ENCODE assay signal across 13 cellular contexts in the genomic region with DNA sequence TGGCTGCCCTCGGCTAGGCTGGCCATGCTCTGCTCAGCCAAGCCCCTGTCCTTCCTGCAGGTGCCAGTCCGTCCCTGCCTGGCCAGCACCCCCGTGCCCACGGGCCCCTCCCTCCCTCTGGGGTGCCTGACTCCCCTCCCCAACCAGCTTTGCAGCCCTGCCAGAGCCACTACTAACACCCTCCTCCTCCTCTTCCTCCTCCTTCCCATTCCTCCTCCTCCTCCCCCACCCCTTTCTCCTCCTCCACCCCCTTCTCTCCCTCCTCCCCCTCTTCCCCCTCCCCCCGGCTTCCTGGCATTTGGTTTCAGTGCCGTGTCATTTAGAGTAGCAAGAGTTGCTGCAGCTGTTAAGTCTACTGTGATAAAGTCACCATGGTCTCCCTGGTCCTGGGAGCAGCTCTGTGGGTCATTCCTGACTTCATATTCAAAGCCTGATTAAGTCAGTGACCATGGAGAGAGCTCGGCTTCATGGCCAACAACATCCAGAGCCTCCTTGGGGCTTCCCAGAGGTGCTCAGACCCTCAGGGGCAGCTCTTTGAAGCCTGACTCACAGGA.
DNase-seq lines count a peak whose midpoint lies in the region; ATAC-seq, FAIRE-seq and TF ChIP-seq lines count a peak whose summit lies in the region.
"Had no signal": no experiment of that assay in that cellular context is flagged by ENCODE, and none has a peak within 500 bp of the region (broad histone marks: within the 10 kb centered on the region; RNA-seq: fewer than 3 reads in every experiment).

No MANE protein-coding gene starts in this region.

- no peak overlapping the region for H3K4me2 ChIP-seq in K562 (ENCODE audit: insufficient read depth, low read length)

- POLR2A ChIA-PET in K562 (lab: Yijun Ruan, JAX) = no interaction called here

- no peak overlapping the region for H3K4me3 Mint-ChIP-seq in activated naive CD4-positive, alpha-beta T cell treated with anti-CD3 and anti-CD28 coated beads for 36 hours
- H3K4me3 Mint-ChIP-seq: activated CD8-positive, alpha-beta T cell treated with anti-CD3 and anti-CD28 coated beads for 36 hours; neural crest cell had no signal

- WGBS in K562 (ENCODE audit: insufficient coverage, low coverage, missing lambda C conversion rate) = 57% methylated on average over 1 of the region's 7 CpGs

- TF ChIP-seq POLR2A in K562 (conservative IDR thresholded peaks at IDR 0.05) (no peak), vagina (IDR thresholded peaks at IDR 0.05) (no peak)

- H3K36me3 Mint-ChIP-seq in activated naive CD4-positive, alpha-beta T cell treated with anti-CD3 and anti-CD28 coated beads for 36 hours (ENCODE audit: low read depth) = no peaks in the 10 kb centered on the region

- no peaks in the 10 kb centered on the region for H3K9me3 Mint-ChIP-seq in activated naive CD4-positive, alpha-beta T cell treated with anti-CD3 and anti-CD28 coated beads for 36 hours
- H3K9me3 Mint-ChIP-seq: activated CD8-positive, alpha-beta T cell treated with anti-CD3 and anti-CD28 coated beads for 36 hours; neural crest cell had no signal

- no peak for TF ChIP-seq EP300 in K562 (IDR thresholded peaks at IDR 0.05; ENCODE audit: low read length)

- no peaks in the 10 kb centered on the region for H4K20me1 ChIP-seq in K562 (replicated peaks; ENCODE audit: control insufficient read depth, insufficient read depth, low read length)

- no peaks in the 10 kb centered on the region for H3K27me3 Mint-ChIP-seq in activated naive CD4-positive, alpha-beta T cell treated with anti-CD3 and anti-CD28 coated beads for 36 hours (ENCODE audit: low read depth)
- H3K27me3 Mint-ChIP-seq: activated CD8-positive, alpha-beta T cell treated with anti-CD3 and anti-CD28 coated beads for 36 hours had no signal

- H3K27me3 ChIP-seq in K562 (ENCODE audit: control insufficient read depth in 2 of 2, insufficient read depth in 2 of 2, low read length in 2 of 2) = no peaks in the 10 kb centered on the region
- no peaks in the 10 kb centered on the region for H3K27me3 ChIP-seq in upper lobe of right lung
- H3K27me3 ChIP-seq in vagina = no peaks in the 10 kb centered on the region

- CTCF ChIA-PET in activated naive CD4-positive, alpha-beta T cell treated with anti-CD3 and anti-CD28 coated beads for 36 hours (lab: Charles Lee) = no interaction called here
- CTCF ChIA-PET in K562 (lab: Yijun Ruan, JAX; ENCODE audit: low intra/inter-chr PET ratio) = no interaction called here

- no peaks in the 10 kb centered on the region for H3K79me2 ChIP-seq in K562 (ENCODE audit: control insufficient read depth, insufficient read depth, low read length)

- H3K9ac ChIP-seq in K562 (ENCODE audit: insufficient read depth in 1 of 2, low read depth in 2 of 2, low read length in 2 of 2) (peak overlapping the region in 1 of 2 experiments; percentile 52; a peak in 2 of 4 replicates), kidney (ENCODE audit: low read length in 2 of 2) (peak overlapping the region in 1 of 2 donors; percentile 19)

- TF ChIP-seq CTCF in K562 (IDR thresholded peaks at IDR 0.05 in 2 of 3, conservative IDR thresholded peaks at IDR 0.05 in 1 of 3; ENCODE audit: insufficient read depth in 2 of 3, low read depth in 1 of 3, low read length in 3 of 3) = no peak
- no peak for TF ChIP-seq CTCF in kidney (IDR thresholded peaks at IDR 0.05; ENCODE audit: borderline replicate concordance, extremely low read depth, insufficient read depth)
- no peak for TF ChIP-seq CTCF in upper lobe of right lung (IDR thresholded peaks at IDR 0.05)
- no peak for TF ChIP-seq CTCF in vagina (IDR thresholded peaks at IDR 0.05)

- peak; percentile 60 for ATAC-seq in K562
- peak; percentile 74 for ATAC-seq in upper lobe of right lung
- no peak for ATAC-seq in GM21619 (IDR thresholded peaks at IDR 0.05; ENCODE audit: unreplicated experiment)
- ATAC-seq: activated CD8-positive, alpha-beta T cell treated with anti-CD3 and anti-CD28 coated beads for 36 hours had no signal

- H3K27ac ChIP-seq in K562 (ENCODE audit: extremely low read depth, low read depth, low read length) (no peak overlapping the region; the same call in 2 of the 3 replicates), kidney (ENCODE audit: low read depth in 2 of 2, low read length in 2 of 2) (peak overlapping the region; percentile 32 to 67), upper lobe of right lung (peak overlapping the region; percentile 78), vagina (no peak overlapping the region)

- no peaks in the 10 kb centered on the region for H3K9me3 ChIP-seq in K562 (replicated peaks; ENCODE audit: control insufficient read depth, insufficient read depth, low read depth, low read length)
- H3K9me3 ChIP-seq in kidney (ENCODE audit: control insufficient read depth in 1 of 2, low read length in 2 of 2) = no peaks in the 10 kb centered on the region
- no peaks in the 10 kb centered on the region for H3K9me3 ChIP-seq in upper lobe of right lung
- H3K9me3 ChIP-seq in vagina = no peaks in the 10 kb centered on the region

- peak; percentile 12 for DNase-seq in activated naive CD4-positive, alpha-beta T cell treated with anti-CD3 and anti-CD28 coated beads for 36 hours
- no peak for DNase-seq in activated naive CD4-positive, alpha-beta T cell treated with anti-CD3 and anti-CD28 coated beads, Interleukin-2, amount 50 U/mL, for 16 hours
- peak; percentile 30 to 54 (median 36) for DNase-seq in K562 (ENCODE audit: extremely low read depth in 1 of 4, low spot score in 3 of 4)
- peak; percentile 85 for DNase-seq in kidney
- DNase-seq in upper lobe of right lung = peak; percentile 88
- DNase-seq in mucosa of gallbladder (ENCODE audit: low spot score) = no peak
- DNase-seq in vagina (ENCODE audit: extremely low spot score in 2 of 2) = no peak
- DNase-seq: activated CD8-positive, alpha-beta T cell treated with anti-CD3 and anti-CD28 coated beads for 36 hours; AML-193; anterior cingulate cortex; NCI-H1105 had no signal

- no peak overlapping the region for H3K27ac Mint-ChIP-seq in activated naive CD4-positive, alpha-beta T cell treated with anti-CD3 and anti-CD28 coated beads for 36 hours
- H3K27ac Mint-ChIP-seq: activated CD8-positive, alpha-beta T cell treated with anti-CD3 and anti-CD28 coated beads for 36 hours had no signal

- FAIRE-seq in K562 (lab: Jason Lieb, UNC) (peak; percentile 6), kidney (lab: Jason Lieb, UNC) (no peak)

- BruUV-seq in K562 (replicated peaks; lab: Mats Ljungman, UMichigan) = no TSS peak

- intact Hi-C loops in activated naive CD4-positive, alpha-beta T cell treated with anti-CD3 and anti-CD28 coated beads for 36 hours (cut with micrococcal nuclease) = no loop called here
- intact Hi-C loops in K562 (cut with micrococcal nuclease) = no loop called here
- intact Hi-C loops in kidney (cut with DNase I) = no loop called here
- intact Hi-C loops in upper lobe of right lung (cut with DNase I) = no loop called here
- intact Hi-C loops in vagina (cut with DNase I) = no loop called here

- TF ChIP-seq RAD21 in K562 (CRISPR knock-in tag; conservative IDR thresholded peaks at IDR 0.05 in 1 of 2, IDR thresholded peaks at IDR 0.05 in 1 of 2) = no peak

- peaks cover 0 to 28% of the 10 kb centered on the region in 2 experiments; a peak in 3 of 5 replicates for H3K4me1 ChIP-seq in K562 (replicated peaks in 1 of 2; ENCODE audit: control insufficient read depth in 2 of 2, insufficient read depth in 2 of 2, low read length in 2 of 2)
- H3K4me1 ChIP-seq in kidney (ENCODE audit: control insufficient read depth in 1 of 2, insufficient read depth in 1 of 2, low read depth in 1 of 2, low read length in 2 of 2) = peaks cover 4 to 21% of the 10 kb centered on the region in 2 donors
- H3K4me1 ChIP-seq in upper lobe of right lung = peaks cover 22% of the 10 kb centered on the region
- peaks cover 29% of the 10 kb centered on the region for H3K4me1 ChIP-seq in vagina

- no peaks in the 10 kb centered on the region for H3K9me1 ChIP-seq in K562 (ENCODE audit: control insufficient read depth, insufficient read depth, low read length)

- in situ Hi-C loops in K562 (cut with MboI) = no loop called here

- no peaks in the 10 kb centered on the region for H3K4me1 Mint-ChIP-seq in activated naive CD4-positive, alpha-beta T cell treated with anti-CD3 and anti-CD28 coated beads for 36 hours (ENCODE audit: low read depth)
- H3K4me1 Mint-ChIP-seq: neural crest cell had no signal

- H3K36me3 ChIP-seq in K562 (ENCODE audit: control insufficient read depth, insufficient read depth, low read length) (no peaks in the 10 kb centered on the region), kidney (ENCODE audit: control insufficient read depth in 1 of 2, insufficient read depth in 2 of 2, low read length in 2 of 2) (no peaks in the 10 kb centered on the region), upper lobe of right lung (no peaks in the 10 kb centered on the region), vagina (no peaks in the 10 kb centered on the region)

- H3K4me3 ChIP-seq in K562 (no peak overlapping the region), kidney (ENCODE audit: low read length in 2 of 2) (no peak overlapping the region), upper lobe of right lung (peak overlapping the region; percentile 35), vagina (no peak overlapping the region)

- no peak overlapping the region for H2AFZ ChIP-seq in K562 (ENCODE audit: low read depth, low read length)

TF ChIP-seq in K562, 482 proteins besides CTCF, POLR2A, EP300 and RAD21:
- TF ChIP-seq VEZF1 (CRISPR knock-in tag; IDR thresholded peaks at IDR 0.05) (peak; percentile 61; the same call in 1 of the 2 replicates), PRPF4 (IDR thresholded peaks at IDR 0.05; ENCODE audit: insufficient read depth, low read depth, low read length, poor library complexity, severe bottlenecking) (no peak), ZNF263 (CRISPR knock-in tag; IDR thresholded peaks at IDR 0.05; ENCODE audit: borderline replicate concordance) (peak; percentile 62; the same call in 1 of the 2 replicates), ZNF561 (CRISPR knock-in tag; conservative IDR thresholded peaks at IDR 0.05) (no peak), TAL1 (IDR thresholded peaks at IDR 0.05) (no peak), GABPB1 (CRISPR knock-in tag; IDR thresholded peaks at IDR 0.05) (no peak), TRIM24 (IDR thresholded peaks at IDR 0.05) (no peak)

Comparison
In these comparisons a context has a peak if more than half of its experiments do, and no peak if none do; other contexts are left out.
1. DNase-seq: peak in activated naive CD4-positive, alpha-beta T cell treated with anti-CD3 and anti-CD28 coated beads for 36 hours (single experiment), K562 (4 of 4), kidney (single experiment) and upper lobe of right lung (single experiment); none in activated naive CD4-positive, alpha-beta T cell treated with anti-CD3 and anti-CD28 coated beads, Interleukin-2, amount 50 U/mL, for 16 hours (single experiment), mucosa of gallbladder (single experiment) and vagina (0 of 2).
2. H3K27ac ChIP-seq: peak in kidney (2 of 2) and upper lobe of right lung (single experiment); none in K562 (single experiment) and vagina (single experiment).